In genomic region chr14:104968541-104969401, GRCh38 we compare ENCODE assay signal across 9 cellular contexts. TPM values are rescaled to one million over a fixed set of nuclear protein-coding genes. Genes with fewer than 3 reads are reported as not detected.
A peak's percentile ranks its signal among the peaks of the same experiment; 100 is the strongest.
DNase-seq lines count a peak whose midpoint lies in the region; ATAC-seq and TF ChIP-seq lines count a peak whose summit lies in the region.
"Had no signal": no experiment of that assay in that cellular context is flagged by ENCODE, and none has a peak within 500 bp of the region (broad histone marks: within the 10 kb centered on the region; RNA-seq: fewer than 3 reads in every experiment).

No MANE protein-coding gene starts in this region.

- H3K4me1 ChIP-seq in parathyroid adenoma, result peaks cover 54% of the 10 kb centered on the region

- peak; percentile 63 for DNase-seq in DMS79 (lab: John Stamatoyannopoulos, UW)
- peak; percentile 5 for DNase-seq in NCI-H774 (lab: John Stamatoyannopoulos, UW)
- peak; percentile 34 for DNase-seq in fibroblast of gingiva (ENCODE audit: low read depth)
- no peak for DNase-seq in activated naive CD4-positive, alpha-beta T cell treated with anti-CD3 and anti-CD28 coated beads, Interleukin-2, amount 50 U/mL, for 72 hours (ENCODE audit: low spot score in 2 of 2)
- no peak for DNase-seq in effector CD4-positive, alpha-beta T cell
- DNase-seq in activated CD4-positive, CD25-positive, alpha-beta regulatory T cell (lab: John Stamatoyannopoulos, UW), result no peak
- DNase-seq: activated CD4-positive, alpha-beta memory T cell treated with anti-CD3 and anti-CD28 coated beads, Interleukin-2, amount 10 ng/mL, durations not matched to agents 7 days and 5 days had no signal

- H3K27ac ChIP-seq in parathyroid adenoma, result peak overlapping the region; percentile 98

- no peaks in the 10 kb centered on the region for H3K9me3 Mint-ChIP-seq in activated naive CD4-positive, alpha-beta T cell treated with anti-CD3 and anti-CD28 coated beads, Interleukin-2, amount 50 U/mL, for 72 hours
- H3K9me3 Mint-ChIP-seq: activated CD4-positive, alpha-beta memory T cell treated with anti-CD3 and anti-CD28 coated beads, Interleukin-2, amount 10 ng/mL, durations not matched to agents 7 days and 5 days had no signal

- no peak for ATAC-seq in activated naive CD4-positive, alpha-beta T cell treated with anti-CD3 and anti-CD28 coated beads, Interleukin-2, amount 50 U/mL, for 72 hours
- ATAC-seq in GM18868 (IDR thresholded peaks at IDR 0.05; ENCODE audit: unreplicated experiment), result no peak

- no peaks in the 10 kb centered on the region for H3K27me3 ChIP-seq in parathyroid adenoma (ENCODE audit: control insufficient read depth, insufficient read depth, low read length)

- no peaks in the 10 kb centered on the region for H3K79me2 ChIP-seq in parathyroid adenoma

- peak overlapping the region; percentile 41 for H3K4me2 ChIP-seq in parathyroid adenoma (ENCODE audit: low read length)

- no peak overlapping the region for H3K27ac Mint-ChIP-seq in activated naive CD4-positive, alpha-beta T cell treated with anti-CD3 and anti-CD28 coated beads, Interleukin-2, amount 50 U/mL, for 72 hours
- H3K27ac Mint-ChIP-seq: activated CD4-positive, alpha-beta memory T cell treated with anti-CD3 and anti-CD28 coated beads, Interleukin-2, amount 10 ng/mL, durations not matched to agents 7 days and 5 days had no signal

- TF ChIP-seq CTCF in parathyroid adenoma (IDR thresholded peaks at IDR 0.05), result no peak

- H3K4me3 ChIP-seq in parathyroid adenoma (ENCODE audit: low read depth, low read length), result no peak overlapping the region

- no peaks in the 10 kb centered on the region for H3K36me3 Mint-ChIP-seq in activated naive CD4-positive, alpha-beta T cell treated with anti-CD3 and anti-CD28 coated beads, Interleukin-2, amount 50 U/mL, for 72 hours

- H2AFZ ChIP-seq in parathyroid adenoma, result peak overlapping the region; percentile 87

- no peaks in the 10 kb centered on the region for H3K36me3 ChIP-seq in parathyroid adenoma (ENCODE audit: control insufficient read depth, insufficient read depth, low read length)

- H3K9me3 ChIP-seq in parathyroid adenoma (ENCODE audit: control insufficient read depth, low read length), result no peaks in the 10 kb centered on the region

- peak overlapping the region; percentile 13 for H3K9ac ChIP-seq in parathyroid adenoma

RNA-seq across cellular contexts. Expression of gene AHNAK2, which starts 9.4 kb away (rescaled TPM):
- total RNA-seq in activated naive CD4-positive, alpha-beta T cell treated with anti-CD3 and anti-CD28 coated beads, Interleukin-2, amount 50 U/mL, for 72 hours, result under 1 TPM; 0.02 to 0.10 TPM
- total RNA-seq: activated CD4-positive, alpha-beta memory T cell treated with anti-CD3 and anti-CD28 coated beads, Interleukin-2, amount 10 ng/mL, durations not matched to agents 7 days and 5 days had no signal

RNA-seq across cellular contexts. Expression of gene CLBA1, which starts 16.8 kb away (rescaled TPM):
- total RNA-seq in activated naive CD4-positive, alpha-beta T cell treated with anti-CD3 and anti-CD28 coated beads, Interleukin-2, amount 50 U/mL, for 72 hours, result under 1 TPM; 0.20 to 0.97 TPM

RNA-seq across cellular contexts. Expression of gene PLD4, which starts 44.1 kb away (rescaled TPM):
- total RNA-seq in activated naive CD4-positive, alpha-beta T cell treated with anti-CD3 and anti-CD28 coated beads, Interleukin-2, amount 50 U/mL, for 72 hours, result under 1 TPM in 1 of 2 donors, not detected in 1; 0.04 TPM
- total RNA-seq: activated CD4-positive, alpha-beta memory T cell treated with anti-CD3 and anti-CD28 coated beads, Interleukin-2, amount 10 ng/mL, durations not matched to agents 7 days and 5 days had no signal

RNA-seq across cellular contexts. Expression of gene CDCA4, which starts 52.1 kb away (rescaled TPM):
- 10 to 100 TPM; 54.2 to 61.1 TPM for total RNA-seq in activated naive CD4-positive, alpha-beta T cell treated with anti-CD3 and anti-CD28 coated beads, Interleukin-2, amount 50 U/mL, for 72 hours

Comparison
In these comparisons a context has a peak if more than half of its experiments do, and no peak if none do; other contexts are left out.
1. DNase-seq: peak in DMS79 (single experiment), NCI-H774 (single experiment) and fibroblast of gingiva (single experiment); none in activated naive CD4-positive, alpha-beta T cell treated with anti-CD3 and anti-CD28 coated beads, Interleukin-2, amount 50 U/mL, for 72 hours (0 of 2), effector CD4-positive, alpha-beta T cell (single experiment) and activated CD4-positive, CD25-positive, alpha-beta regulatory T cell (0 of 4).